In the genomic region with DNA sequence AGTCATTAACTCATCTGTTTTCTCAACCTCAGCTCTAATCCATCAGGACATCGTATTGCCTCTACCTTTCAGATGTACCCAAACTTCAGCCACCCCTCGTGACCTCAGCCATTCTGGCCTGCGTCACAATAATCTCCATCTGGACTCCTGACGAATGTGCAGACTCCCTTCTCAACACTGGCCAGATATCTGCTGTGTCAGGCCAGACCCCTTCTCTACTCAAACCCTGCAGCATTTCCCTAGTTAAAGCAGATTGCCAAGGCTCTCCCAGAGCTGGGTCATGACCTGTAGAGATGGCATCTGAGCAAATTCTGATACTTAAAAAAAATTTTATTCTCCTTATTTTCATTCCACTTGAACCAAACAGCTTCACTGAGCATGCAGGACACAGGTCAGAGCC, we compare ENCODE assay signal across 2 cellular contexts.
TF ChIP-seq lines count a peak whose summit lies in the region.

No MANE protein-coding gene starts in this region.

TF ChIP-seq in GM23338, 12 proteins besides CTCF, POLR2A, EP300 and RAD21 (continued from another document):
- TF ChIP-seq, protein P1, sequence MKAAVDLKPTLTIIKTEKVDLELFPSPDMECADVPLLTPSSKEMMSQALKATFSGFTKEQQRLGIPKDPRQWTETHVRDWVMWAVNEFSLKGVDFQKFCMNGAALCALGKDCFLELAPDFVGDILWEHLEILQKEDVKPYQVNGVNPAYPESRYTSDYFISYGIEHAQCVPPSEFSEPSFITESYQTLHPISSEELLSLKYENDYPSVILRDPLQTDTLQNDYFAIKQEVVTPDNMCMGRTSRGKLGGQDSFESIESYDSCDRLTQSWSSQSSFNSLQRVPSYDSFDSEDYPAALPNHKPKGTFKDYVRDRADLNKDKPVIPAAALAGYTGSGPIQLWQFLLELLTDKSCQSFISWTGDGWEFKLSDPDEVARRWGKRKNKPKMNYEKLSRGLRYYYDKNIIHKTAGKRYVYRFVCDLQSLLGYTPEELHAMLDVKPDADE (IDR thresholded peaks at IDR 0.05): no peak
TF ChIP-seq in GM23338: peak in this region for 0.

TF ChIP-seq in SK-N-SH, 30 proteins besides CTCF, POLR2A, EP300 and RAD21 (continued from another document):
- TF ChIP-seq, protein P2, sequence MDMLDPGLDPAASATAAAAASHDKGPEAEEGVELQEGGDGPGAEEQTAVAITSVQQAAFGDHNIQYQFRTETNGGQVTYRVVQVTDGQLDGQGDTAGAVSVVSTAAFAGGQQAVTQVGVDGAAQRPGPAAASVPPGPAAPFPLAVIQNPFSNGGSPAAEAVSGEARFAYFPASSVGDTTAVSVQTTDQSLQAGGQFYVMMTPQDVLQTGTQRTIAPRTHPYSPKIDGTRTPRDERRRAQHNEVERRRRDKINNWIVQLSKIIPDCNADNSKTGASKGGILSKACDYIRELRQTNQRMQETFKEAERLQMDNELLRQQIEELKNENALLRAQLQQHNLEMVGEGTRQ (IDR thresholded peaks at IDR 0.05; ENCODE audit: borderline replicate concordance, low read depth, low read length): no peak
- TF ChIP-seq FOXJ3 (CRISPR knock-in tag; IDR thresholded peaks at IDR 0.05) (0 out of 2 replicates have a peak, but pooled peaks have one; percentile 45), POLR2AphosphoS5 (IDR thresholded peaks at IDR 0.05; ENCODE audit: low read depth, low read length) (no peak), NRF1 (IDR thresholded peaks at IDR 0.05; ENCODE audit: low read depth, low read length) (no peak)
